20 cellular contexts compared by ENCODE assay signal in genomic region chr7:110587294-110587693, GRCh38.
DNase-seq lines count a peak whose midpoint lies in the region; ATAC-seq and TF ChIP-seq lines count a peak whose summit lies in the region.
"Had no signal": no experiment of that assay in that cellular context is flagged by ENCODE, and none has a peak within 500 bp of the region (broad histone marks: within the 10 kb centered on the region; RNA-seq: fewer than 3 reads in every experiment).

No MANE protein-coding gene starts in this region.

- H4K91ac ChIP-seq in IMR-90 (ENCODE audit: insufficient read depth, low read depth, low read length), result no peak overlapping the region

- no peak overlapping the region for H3K4ac ChIP-seq in IMR-90 (ENCODE audit: low read depth, low read length)

- peaks cover 6% of the 10 kb centered on the region for H3K4me1 Mint-ChIP-seq in activated CD4-positive, alpha-beta T cell treated with anti-CD3 and anti-CD28 coated beads, Interleukin-2, amount 10 ng/mL, durations not matched to agents 24 days and 14 days
- H3K4me1 Mint-ChIP-seq: B cell had no signal

- H2BK120ac ChIP-seq in IMR-90 (ENCODE audit: low read depth, low read length), result no peak overlapping the region; the same call in 1 of the 2 replicates

- peak overlapping the region; percentile 55; the same call in 1 of the 2 replicates for H2BK20ac ChIP-seq in IMR-90 (ENCODE audit: low read depth, low read length)

- H3K36me3 ChIP-seq in DND-41 (ENCODE audit: insufficient read depth, low read length) (no peaks in the 10 kb centered on the region), IMR-90 (ENCODE audit: control insufficient read depth, insufficient read depth, low read length) (no peaks in the 10 kb centered on the region)
- H3K36me3 ChIP-seq: BLaER1 treated with 17β-estradiol and CSF1 and Interleukin-3, amounts not matched to agents 10 nM and 100 nM had no signal

- H2AFZ ChIP-seq in DND-41 (ENCODE audit: low read depth, low read length) (peak overlapping the region; percentile 27; the same call in 1 of the 2 replicates), IMR-90 (replicated peaks; ENCODE audit: low read length, poor library complexity) (no peak overlapping the region)

- H4K5ac ChIP-seq in IMR-90 (ENCODE audit: low read depth, low read length), result no peak overlapping the region; the same call in 1 of the 2 replicates

- no peak overlapping the region for H2BK15ac ChIP-seq in IMR-90 (ENCODE audit: low read depth, low read length)

- CTCF ChIA-PET in IMR-90 (lab: Yijun Ruan, JAX), result no interaction called here

- no TSS peak for BruUV-seq in IMR-90 (replicated peaks; lab: Mats Ljungman, UMichigan)

- H2AK9ac ChIP-seq in IMR-90 (replicated peaks; ENCODE audit: low read depth, low read length, poor library complexity), result no peak overlapping the region

- H4K8ac ChIP-seq in IMR-90 (ENCODE audit: low read depth in 2 of 2, low read length in 2 of 2), result no peak overlapping the region

- H3K9me1 ChIP-seq in IMR-90 (ENCODE audit: insufficient read depth, low read length), result 0 out of 2 replicates have a peak, but pooled peaks cover 2% of the 10 kb centered on the region

- H4K20me1 ChIP-seq in DND-41 (ENCODE audit: insufficient read depth, low read length) (no peaks in the 10 kb centered on the region), IMR-90 (ENCODE audit: insufficient read depth, low read length) (no peaks in the 10 kb centered on the region)
- H4K20me1 ChIP-seq: BLaER1 treated with 17β-estradiol and CSF1 and Interleukin-3, amounts not matched to agents 10 nM and 100 nM had no signal

- no peak overlapping the region for H3K23ac ChIP-seq in IMR-90 (ENCODE audit: low read depth, low read length)

- no peak overlapping the region for H3K4me3 Mint-ChIP-seq in activated CD4-positive, alpha-beta T cell treated with anti-CD3 and anti-CD28 coated beads, Interleukin-2, amount 10 ng/mL, durations not matched to agents 24 days and 14 days
- H3K4me3 Mint-ChIP-seq: B cell; CD4-positive, alpha-beta T cell; CD8-positive, alpha-beta T cell had no signal

- H3K27me3 ChIP-seq in DND-41 (ENCODE audit: insufficient read depth, low read length, poor library complexity), result no peaks in the 10 kb centered on the region
- no peaks in the 10 kb centered on the region for H3K27me3 ChIP-seq in IMR-90 (ENCODE audit: control insufficient read depth, insufficient read depth, low read length)
- H3K27me3 ChIP-seq: BLaER1 treated with 17β-estradiol and CSF1 and Interleukin-3, amounts not matched to agents 10 nM and 100 nM had no signal

- peaks cover 2% of the 10 kb centered on the region for H3K27me3 Mint-ChIP-seq in activated CD4-positive, alpha-beta T cell treated with anti-CD3 and anti-CD28 coated beads, Interleukin-2, amount 10 ng/mL, durations not matched to agents 24 days and 14 days
- H3K27me3 Mint-ChIP-seq: B cell; CD4-positive, alpha-beta T cell had no signal

- peak; percentile 18 for DNase-seq in activated CD4-positive, alpha-beta T cell treated with anti-CD3 and anti-CD28 coated beads, Interleukin-2, amount 10 ng/mL, durations not matched to agents 24 days and 14 days
- DNase-seq in activated CD4-positive, alpha-beta T cell treated with anti-CD3 and anti-CD28 coated beads, Interleukin-2, amount 50 U/mL, for 48 hours, result no peak
- DNase-seq in DND-41, result no peak
- no peak for DNase-seq in IMR-90
- DNase-seq in activated naive CD4-positive, alpha-beta T cell treated with anti-CD3 and anti-CD28 coated beads, Interleukin-2, amount 50 U/mL, for 72 hours (ENCODE audit: low spot score in 2 of 2), result no peak
- no peak for DNase-seq in NCI-H446 (lab: John Stamatoyannopoulos, UW)
- DNase-seq: AML-193; Caco-2; Calu3; CD4-positive, alpha-beta T cell; CD8-positive, alpha-beta T cell; DMS79 treated with DMSO at 0.1 percent for 48 hours; EL; GDM1 had no signal

- ATAC-seq in DND-41 (ENCODE audit: insufficient read depth, low read depth) (no peak), IMR-90 (ENCODE audit: low read depth) (no peak)
- ATAC-seq in activated naive CD4-positive, alpha-beta T cell treated with anti-CD3 and anti-CD28 coated beads, Interleukin-2, amount 50 U/mL, for 72 hours, result no peak
- ATAC-seq: A549; CD8-positive, alpha-beta T cell; GM12878 had no signal

- no peaks in the 10 kb centered on the region for H3K79me1 ChIP-seq in IMR-90 (ENCODE audit: low read depth in 1 of 2, low read length in 2 of 2)

- H3K9ac ChIP-seq in DND-41 (ENCODE audit: low read depth, low read length) (no peak overlapping the region), IMR-90 (ENCODE audit: low read depth, low read length) (no peak overlapping the region)
- H3K9ac ChIP-seq: BLaER1 treated with 17β-estradiol and CSF1 and Interleukin-3, amounts not matched to agents 10 nM and 100 nM had no signal

- peaks cover 5% of the 10 kb centered on the region for H3K9me3 Mint-ChIP-seq in activated CD4-positive, alpha-beta T cell treated with anti-CD3 and anti-CD28 coated beads, Interleukin-2, amount 10 ng/mL, durations not matched to agents 24 days and 14 days
- H3K9me3 Mint-ChIP-seq in activated naive CD4-positive, alpha-beta T cell treated with anti-CD3 and anti-CD28 coated beads, Interleukin-2, amount 50 U/mL, for 72 hours, result peaks cover 0 to 6% of the 10 kb centered on the region in 2 donors
- H3K9me3 Mint-ChIP-seq: CD4-positive, alpha-beta T cell had no signal

- intact Hi-C loops in activated CD4-positive, alpha-beta T cell treated with anti-CD3 and anti-CD28 coated beads, Interleukin-2, amount 10 ng/mL, durations not matched to agents 24 days and 14 days (cut with micrococcal nuclease), result no loop called here
- intact Hi-C loops in IMR-90 (cut with micrococcal nuclease), result no loop called here

- no peak overlapping the region for H2AK5ac ChIP-seq in IMR-90 (ENCODE audit: low read depth, low read length)

- H3K27ac Mint-ChIP-seq in activated CD4-positive, alpha-beta T cell treated with anti-CD3 and anti-CD28 coated beads, Interleukin-2, amount 10 ng/mL, durations not matched to agents 24 days and 14 days, result no peak overlapping the region
- H3K27ac Mint-ChIP-seq in activated naive CD4-positive, alpha-beta T cell treated with anti-CD3 and anti-CD28 coated beads, Interleukin-2, amount 50 U/mL, for 72 hours, result no peak overlapping the region
- H3K27ac Mint-ChIP-seq: B cell; CD4-positive, alpha-beta T cell; CD8-positive, alpha-beta T cell had no signal

- TF ChIP-seq CTCF in DND-41 (IDR thresholded peaks at IDR 0.05; ENCODE audit: borderline replicate concordance, extremely low read depth, low read length, poor library complexity, severe bottlenecking), result no peak
- no peak for TF ChIP-seq CTCF in IMR-90 (conservative IDR thresholded peaks at IDR 0.05; ENCODE audit: low read depth, low read length)

- peak overlapping the region; percentile 46; the same call in 1 of the 2 replicates for H3K18ac ChIP-seq in IMR-90 (ENCODE audit: low read depth, low read length)

- no peaks in the 10 kb centered on the region for H3K36me3 Mint-ChIP-seq in activated CD4-positive, alpha-beta T cell treated with anti-CD3 and anti-CD28 coated beads, Interleukin-2, amount 10 ng/mL, durations not matched to agents 24 days and 14 days (ENCODE audit: low read depth)
- no peaks in the 10 kb centered on the region for H3K36me3 Mint-ChIP-seq in activated naive CD4-positive, alpha-beta T cell treated with anti-CD3 and anti-CD28 coated beads, Interleukin-2, amount 50 U/mL, for 72 hours
- H3K36me3 Mint-ChIP-seq: CD8-positive, alpha-beta T cell had no signal

- no peak for TF ChIP-seq POLR2A in IMR-90 (IDR thresholded peaks at IDR 0.05; ENCODE audit: low read depth, low read length)

- 0 out of 2 replicates have a peak overlapping the region, but pooled peaks have one; percentile 28 for H3K14ac ChIP-seq in IMR-90 (replicated peaks; ENCODE audit: low read depth, low read length)

- no peaks in the 10 kb centered on the region for H3K79me2 ChIP-seq in DND-41 (ENCODE audit: insufficient read depth, low read length)

- TF ChIP-seq RAD21 in IMR-90 (IDR thresholded peaks at IDR 0.05; ENCODE audit: low read length), result no peak

- H3K9me3 ChIP-seq in DND-41 (ENCODE audit: insufficient read depth, low read length, severe bottlenecking), result no peaks in the 10 kb centered on the region
- no peaks in the 10 kb centered on the region for H3K9me3 ChIP-seq in IMR-90 (ENCODE audit: control insufficient read depth, insufficient read depth, low read length)
- H3K9me3 ChIP-seq: A549, Caco-2 had no signal

- H3K56ac ChIP-seq in IMR-90 (ENCODE audit: extremely low read depth, insufficient read depth, low read length), result no peak overlapping the region

- no peak overlapping the region for H2BK5ac ChIP-seq in IMR-90 (ENCODE audit: low read depth, low read length, poor library complexity, severe bottlenecking)

- dilution Hi-C loops in IMR-90 (cut with HindIII; ENCODE audit: low sequenced_read_pairs, unreplicated experiment), result no loop called here

- H3K4me2 ChIP-seq in DND-41 (ENCODE audit: insufficient read depth, low read length) (no peak overlapping the region), IMR-90 (ENCODE audit: low read depth, low read length) (no peak overlapping the region)
- H3K4me2 ChIP-seq: A549; BLaER1 treated with 17β-estradiol and CSF1 and Interleukin-3, amounts not matched to agents 10 nM and 100 nM had no signal

- H3K27ac ChIP-seq in DND-41 (ENCODE audit: low read length) (no peak overlapping the region), IMR-90 (ENCODE audit: insufficient read depth, low read length) (no peak overlapping the region)
- H3K27ac ChIP-seq: 22Rv1; A549; BLaER1 treated with 17β-estradiol and CSF1 and Interleukin-3, amounts not matched to agents 10 nM and 100 nM; C4-2B had no signal

- no peaks in the 10 kb centered on the region for H3K4me1 ChIP-seq in DND-41 (ENCODE audit: insufficient read depth, low read length)
- H3K4me1 ChIP-seq in IMR-90 (ENCODE audit: control insufficient read depth, insufficient read depth, low read length), result peaks cover 11% of the 10 kb centered on the region
- H3K4me1 ChIP-seq: A549; BLaER1 treated with 17β-estradiol and CSF1 and Interleukin-3, amounts not matched to agents 10 nM and 100 nM; Caco-2 had no signal

- POLR2A ChIA-PET in IMR-90 (lab: Charles Lee; ENCODE audit: unreplicated experiment), result no interaction called here

- H3K4me3 ChIP-seq in DND-41 (ENCODE audit: low read depth in 1 of 2, low read length in 2 of 2), result no peak overlapping the region
- no peak overlapping the region for H3K4me3 ChIP-seq in IMR-90 (ENCODE audit: insufficient read depth, low read depth, low read length)
- H3K4me3 ChIP-seq: A549; BLaER1 treated with 17β-estradiol and CSF1 and Interleukin-3, amounts not matched to agents 10 nM and 100 nM; GM12878 had no signal

- in situ Hi-C loops in IMR-90 (cut with MboI; ENCODE audit: low sequenced_read_pairs), result no loop called here

TF ChIP-seq in IMR-90, 13 proteins besides CTCF, POLR2A, EP300 and RAD21 (continues in another document):
- TF ChIP-seq FOS (IDR thresholded peaks at IDR 0.05; ENCODE audit: low read depth, low read length) (no peak), MXI1 (IDR thresholded peaks at IDR 0.05; ENCODE audit: borderline replicate concordance, low read depth, low read length) (no peak)
